In genomic region chr1:219523411-219523810, GRCh38 we compare ENCODE assay signal across 18 cellular contexts.
"Had no signal": no experiment of that assay in that cellular context is flagged by ENCODE, and none has a peak within 500 bp of the region (broad histone marks: within the 10 kb centered on the region; RNA-seq: fewer than 3 reads in every experiment).

No MANE protein-coding gene starts in this region.

- DNase-seq: activated B cell treated with CpG ODN at 0.5 μM for 24 hours; activated CD4-positive, alpha-beta memory T cell treated with anti-CD3 and anti-CD28 coated beads, Interleukin-2, amount 10 ng/mL, durations not matched to agents 7 days and 5 days; activated CD4-positive, alpha-beta T cell treated with anti-CD3 and anti-CD28 coated beads for 48 hours; activated naive CD4-positive, alpha-beta T cell treated with Interleukin-2 at 50 U/mL for 16 hours; activated T-cell treated with anti-CD3 and anti-CD28 coated beads, Interleukin-2, amount 50 U/mL, for 24 hours; body of pancreas; caudate nucleus; foreskin fibroblast; left cardiac atrium; mesenchymal stem cell; naive thymus-derived CD4-positive, alpha-beta T cell; spleen; stimulated activated CD4-positive, alpha-beta T cell treated with anti-CD3 and anti-CD28 coated beads, Interleukin-4, amount 100 ng/mL, for 4 hours; testis had no signal

- ATAC-seq: body of pancreas; left cardiac atrium; naive thymus-derived CD4-positive, alpha-beta T cell; stimulated activated memory B cell treated with anti-CD40 and anti-IgM and Interleukin-4, amounts not matched to agents 10 μg/mL and 1 μg/mL and 100 μg/mL, for 72 hours had no signal

- H3K9me3 ChIP-seq: body of pancreas, neutrophil, spleen, testis had no signal

- H3K36me3 ChIP-seq: neutrophil, spleen had no signal

- H3K4me1 ChIP-seq: body of pancreas, parathyroid adenoma, spleen, testis had no signal

- H3K4me3 ChIP-seq: body of pancreas, hepatocyte, spleen, testis had no signal

- H3K27me3 ChIP-seq: body of pancreas, hepatocyte, neutrophil, spleen, testis had no signal
